In genomic region chr11:79397252-79397651, GRCh38 we compare ENCODE assay signal across 29 cellular contexts. TPM values are rescaled to one million over a fixed set of nuclear protein-coding genes. Genes with fewer than 3 reads are reported as not detected.
A peak's percentile ranks its signal among the peaks of the same experiment; 100 is the strongest.
DNase-seq lines count a peak whose midpoint lies in the region; TF ChIP-seq lines count a peak whose summit lies in the region.
"Had no signal": no experiment of that assay in that cellular context is flagged by ENCODE, and none has a peak within 500 bp of the region (broad histone marks: within the 10 kb centered on the region; RNA-seq: fewer than 3 reads in every experiment).

No MANE protein-coding gene starts in this region.

- H2AFZ ChIP-seq in OCI-LY3 (ENCODE audit: low read depth, low read length), result no peak overlapping the region

- H3K27me3 ChIP-seq in OCI-LY3 (ENCODE audit: low read depth, low read length), result no peaks in the 10 kb centered on the region; the same call in 1 of the 2 replicates
- H3K27me3 ChIP-seq in BE2C, result no peaks in the 10 kb centered on the region
- H3K27me3 ChIP-seq: esophagus muscularis mucosa, gastroesophageal sphincter, neutrophil, testis had no signal

- DNase-seq in GM03348 (ENCODE audit: low spot score) (peak; percentile 39), epithelial cell of esophagus (ENCODE audit: low read depth) (peak; percentile 25), retina (no peak), cerebellar cortex (ENCODE audit: low spot score) (no peak), BE2C (no peak), NCI-H2081 (lab: John Stamatoyannopoulos, UW) (no peak)
- DNase-seq: activated CD8-positive, alpha-beta T cell treated with anti-CD3 and anti-CD28 coated beads, Interleukin-2, amount 10 ng/mL, durations not matched to agents 7 days and 5 days; anterior cingulate cortex; CD8-positive, alpha-beta T cell; central memory CD4-positive, alpha-beta T cell; DMS 273 treated with DMSO at 0.1 percent for 48 hours; endodermal cell; hippocampal formation; immature natural killer cell; left lung; naive B cell; NCI-H1105; NCI-H187 treated with DMSO at 0.1 percent for 48 hours; NCI-H446; NCI-H774; stimulated activated naive CD8-positive, alpha-beta T cell treated with anti-CD3 and anti-CD28 coated beads, Interleukin-15, Interleukin-2, amounts not matched to agents 100 U/mL and 50 U/mL, for 24 hours; T-helper 17 cell; testis had no signal

- H3K36me3 ChIP-seq in OCI-LY3 (replicated peaks; ENCODE audit: low read depth, low read length) (peaks cover 5% of the 10 kb centered on the region), BE2C (no peaks in the 10 kb centered on the region)
- H3K36me3 ChIP-seq: esophagus muscularis mucosa, gastroesophageal sphincter, left lung, neutrophil had no signal

- H3K27ac ChIP-seq in OCI-LY3 (ENCODE audit: low read length), result peak overlapping the region; percentile 26; the same call in 1 of the 2 replicates
- H3K27ac ChIP-seq: esophagus muscularis mucosa, gastroesophageal sphincter, HL-60, left lung, neutrophil, SK-N-MC, testis had no signal

- H4K20me1 ChIP-seq in OCI-LY3 (ENCODE audit: insufficient read depth, low read length), result peaks cover 76% of the 10 kb centered on the region

- H3K4me2 ChIP-seq in OCI-LY3 (ENCODE audit: low read length), result peak overlapping the region; percentile 68

- H3K9me3 ChIP-seq in OCI-LY3 (ENCODE audit: insufficient read depth, low read length) (no peaks in the 10 kb centered on the region), BE2C (no peaks in the 10 kb centered on the region)
- H3K9me3 ChIP-seq: esophagus muscularis mucosa, gastroesophageal sphincter, left lung, neutrophil, testis had no signal

- peaks cover 32% of the 10 kb centered on the region for H3K79me2 ChIP-seq in OCI-LY3 (ENCODE audit: low read length)

- H3K4me3 ChIP-seq in OCI-LY3 (ENCODE audit: low read length), result no peak overlapping the region
- H3K4me3 ChIP-seq in epithelial cell of esophagus (ENCODE audit: low read length), result no peak overlapping the region
- H3K4me3 ChIP-seq in BE2C (ENCODE audit: low read depth, low read length), result no peak overlapping the region
- H3K4me3 ChIP-seq: esophagus muscularis mucosa, gastroesophageal sphincter, left lung, SK-N-MC, testis had no signal

- TF ChIP-seq CTCF in OCI-LY3 (IDR thresholded peaks at IDR 0.05; ENCODE audit: low read depth, low read length), result no peak
- TF ChIP-seq CTCF in epithelial cell of esophagus (IDR thresholded peaks at IDR 0.05; ENCODE audit: insufficient read depth, low read depth, low read length, missing control alignments), result no peak
- no peak for TF ChIP-seq CTCF in BE2C (IDR thresholded peaks at IDR 0.05; ENCODE audit: low read depth, low read length)

- H3K4me1 ChIP-seq in OCI-LY3 (ENCODE audit: low read length), result peaks cover 20% of the 10 kb centered on the region
- H3K4me1 ChIP-seq in BE2C, result peaks cover 23% of the 10 kb centered on the region
- H3K4me1 ChIP-seq: esophagus muscularis mucosa, gastroesophageal sphincter, left lung had no signal

- no peak overlapping the region for H3K9ac ChIP-seq in OCI-LY3 (ENCODE audit: low read length)

RNA-seq across cellular contexts. Expression of gene TENM4, which starts 43.6 kb away (rescaled TPM):
- 44.5 TPM for polyA plus RNA-seq in BE2C (2012; ENCODE audit: insufficient read depth, insufficient read length, low read depth)
- polyA plus RNA-seq: immature natural killer cell had no signal

Comparison
In these comparisons a context has a peak if more than half of its experiments do, and no peak if none do; other contexts are left out.
1. DNase-seq: peak in GM03348 (single experiment) and epithelial cell of esophagus (single experiment); none in retina (single experiment), cerebellar cortex (single experiment), BE2C (single experiment) and NCI-H2081 (0 of 2).